ENCODE assay signal across 18 cellular contexts in the genomic region with DNA sequence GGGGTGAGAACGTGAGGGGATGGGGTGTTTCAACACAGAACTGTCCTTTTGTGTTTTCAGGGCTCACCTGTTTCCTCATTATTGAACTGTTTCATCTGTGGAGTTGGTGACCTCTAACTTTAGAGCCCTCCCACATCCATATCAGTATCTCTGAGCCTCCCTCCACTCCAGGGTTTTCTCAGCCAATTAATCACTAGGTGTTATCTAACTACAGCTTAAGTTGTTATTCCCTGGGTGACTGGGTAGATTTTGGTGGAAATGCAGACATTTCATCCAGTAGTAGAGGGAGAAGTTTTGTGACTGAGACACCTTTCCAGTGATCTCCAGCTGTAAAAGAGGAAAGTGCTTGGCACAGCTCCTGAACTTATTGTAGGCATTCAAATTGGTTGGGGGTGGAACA. TPM values are rescaled to one million over a fixed set of nuclear protein-coding genes. Genes with fewer than 3 reads are reported as not detected.
A peak's percentile ranks its signal among the peaks of the same experiment; 100 is the strongest.
DNase-seq lines count a peak whose midpoint lies in the region; ATAC-seq and TF ChIP-seq lines count a peak whose summit lies in the region.
"Had no signal": no experiment of that assay in that cellular context is flagged by ENCODE, and none has a peak within 500 bp of the region (broad histone marks: within the 10 kb centered on the region; RNA-seq: fewer than 3 reads in every experiment).

No MANE protein-coding gene starts in this region.

- no peak for ATAC-seq in activated T-cell treated with anti-CD3 and anti-CD28 coated beads, Interleukin-2, amount 50 U/mL, for 72 hours (replicated peaks in 1 of 2)
- no peak for ATAC-seq in activated T-cell treated with anti-CD3 and anti-CD28 coated beads, Interleukin-2, amount 50 U/mL, for 4 hours

- H3K27me3 Mint-ChIP-seq in activated T-cell treated with anti-CD3 and anti-CD28 coated beads, Interleukin-2, amount 50 U/mL, for 72 hours (ENCODE audit: low read depth), result no peaks in the 10 kb centered on the region
- H3K27me3 Mint-ChIP-seq in activated T-cell treated with anti-CD3 and anti-CD28 coated beads, Interleukin-2, amount 50 U/mL, for 4 hours (ENCODE audit: low read depth), result no peaks in the 10 kb centered on the region
- H3K27me3 Mint-ChIP-seq in activated naive CD8-positive, alpha-beta T cell treated with anti-CD3 and anti-CD28 coated beads for 36 hours, result no peaks in the 10 kb centered on the region
- peaks cover 2% of the 10 kb centered on the region for H3K27me3 Mint-ChIP-seq in nephron progenitor cell (ENCODE audit: low read depth, poor library complexity)

- DNase-seq in activated T-cell treated with anti-CD3 and anti-CD28 coated beads, Interleukin-2, amount 50 U/mL, for 72 hours, result no peak
- DNase-seq in activated T-cell treated with anti-CD3 and anti-CD28 coated beads, Interleukin-2, amount 50 U/mL, for 4 hours, result no peak
- DNase-seq in OCI-M1 (lab: John Stamatoyannopoulos, UW) (peak; percentile 42), nephron progenitor cell (no peak), HCEC 1CT (no peak), GM20000 (ENCODE audit: low spot score) (no peak)
- DNase-seq in activated naive CD8-positive, alpha-beta T cell treated with anti-CD3 and anti-CD28 coated beads for 36 hours, result no peak
- DNase-seq: C1 segment of cervical spinal cord, EL, GOT3, KG1, NCI-H1417 treated with DMSO at 0.1 percent for 48 hours, NCI-H1930, NCI-H2171, NCI-H748 treated with DMSO at 0.1 percent for 48 hours, RPMI8226 had no signal

- peaks cover 86% of the 10 kb centered on the region for H3K4me1 Mint-ChIP-seq in activated T-cell treated with anti-CD3 and anti-CD28 coated beads, Interleukin-2, amount 50 U/mL, for 72 hours (ENCODE audit: low read depth)
- peaks cover 79% of the 10 kb centered on the region for H3K4me1 Mint-ChIP-seq in activated T-cell treated with anti-CD3 and anti-CD28 coated beads, Interleukin-2, amount 50 U/mL, for 4 hours (ENCODE audit: low read depth)
- H3K4me1 Mint-ChIP-seq in activated naive CD8-positive, alpha-beta T cell treated with anti-CD3 and anti-CD28 coated beads for 36 hours, result peaks cover 65% of the 10 kb centered on the region
- H3K4me1 Mint-ChIP-seq in nephron progenitor cell, result peaks cover 9% of the 10 kb centered on the region

- TF ChIP-seq CTCF in nephron progenitor cell (IDR thresholded peaks at IDR 0.05) (no peak), GM20000 (IDR thresholded peaks at IDR 0.05; ENCODE audit: extremely low read depth, missing control alignments) (no peak)

- peaks cover 0 to 1% of the 10 kb centered on the region in 2 donors for H3K36me3 Mint-ChIP-seq in activated T-cell treated with anti-CD3 and anti-CD28 coated beads, Interleukin-2, amount 50 U/mL, for 72 hours (ENCODE audit: insufficient read depth in 2 of 2)
- H3K36me3 Mint-ChIP-seq in activated T-cell treated with anti-CD3 and anti-CD28 coated beads, Interleukin-2, amount 50 U/mL, for 4 hours (ENCODE audit: insufficient read depth), result peaks cover 13% of the 10 kb centered on the region
- H3K36me3 Mint-ChIP-seq in activated naive CD8-positive, alpha-beta T cell treated with anti-CD3 and anti-CD28 coated beads for 36 hours, result peaks cover 51% of the 10 kb centered on the region
- peaks cover 14% of the 10 kb centered on the region for H3K36me3 Mint-ChIP-seq in nephron progenitor cell (ENCODE audit: low read depth)

- H3K9me3 Mint-ChIP-seq in activated T-cell treated with anti-CD3 and anti-CD28 coated beads, Interleukin-2, amount 50 U/mL, for 72 hours, result peaks cover 0 to 1% of the 10 kb centered on the region in 2 donors
- no peaks in the 10 kb centered on the region for H3K9me3 Mint-ChIP-seq in activated T-cell treated with anti-CD3 and anti-CD28 coated beads, Interleukin-2, amount 50 U/mL, for 4 hours
- H3K9me3 Mint-ChIP-seq in activated naive CD8-positive, alpha-beta T cell treated with anti-CD3 and anti-CD28 coated beads for 36 hours, result no peaks in the 10 kb centered on the region
- H3K9me3 Mint-ChIP-seq in nephron progenitor cell, result no peaks in the 10 kb centered on the region

- H3K4me3 Mint-ChIP-seq in activated T-cell treated with anti-CD3 and anti-CD28 coated beads, Interleukin-2, amount 50 U/mL, for 72 hours, result no peak overlapping the region
- H3K4me3 Mint-ChIP-seq in activated T-cell treated with anti-CD3 and anti-CD28 coated beads, Interleukin-2, amount 50 U/mL, for 4 hours, result no peak overlapping the region
- no peak overlapping the region for H3K4me3 Mint-ChIP-seq in activated naive CD8-positive, alpha-beta T cell treated with anti-CD3 and anti-CD28 coated beads for 36 hours
- no peak overlapping the region for H3K4me3 Mint-ChIP-seq in nephron progenitor cell

- H3K27ac Mint-ChIP-seq in activated T-cell treated with anti-CD3 and anti-CD28 coated beads, Interleukin-2, amount 50 U/mL, for 72 hours, result peak overlapping the region; percentile 55
- peak overlapping the region; percentile 37 for H3K27ac Mint-ChIP-seq in activated naive CD8-positive, alpha-beta T cell treated with anti-CD3 and anti-CD28 coated beads for 36 hours
- H3K27ac Mint-ChIP-seq in nephron progenitor cell, result peak overlapping the region; percentile 17

RNA-seq across cellular contexts. Expression of gene PPP3R2, which starts 23.7 kb away (rescaled TPM):
- total RNA-seq in activated T-cell treated with anti-CD3 and anti-CD28 coated beads, Interleukin-2, amount 50 U/mL, for 72 hours, result not detected
- not detected for total RNA-seq in activated T-cell treated with anti-CD3 and anti-CD28 coated beads, Interleukin-2, amount 50 U/mL, for 4 hours
- total RNA-seq in activated naive CD8-positive, alpha-beta T cell treated with anti-CD3 and anti-CD28 coated beads for 36 hours, result not detected
- total RNA-seq: A673, NCI-H460 had no signal

RNA-seq across cellular contexts. Expression of gene RNF20, which starts 37.5 kb away (rescaled TPM):
- total RNA-seq in activated T-cell treated with anti-CD3 and anti-CD28 coated beads, Interleukin-2, amount 50 U/mL, for 72 hours, result 10 to 100 TPM; 37.5 to 42.8 TPM
- 10 to 100 TPM; 36.8 to 41.0 (median 37.1) TPM for total RNA-seq in activated T-cell treated with anti-CD3 and anti-CD28 coated beads, Interleukin-2, amount 50 U/mL, for 4 hours
- 10 to 100 TPM; 39.7 to 44.2 TPM for total RNA-seq in activated naive CD8-positive, alpha-beta T cell treated with anti-CD3 and anti-CD28 coated beads for 36 hours
